8 cellular contexts compared by ENCODE assay signal in genomic region chr19:38650180-38650775, GRCh38. TPM values are rescaled to one million over a fixed set of nuclear protein-coding genes. Genes with fewer than 3 reads are reported as not detected.
A peak's percentile ranks its signal among the peaks of the same experiment; 100 is the strongest.
DNase-seq lines count a peak whose midpoint lies in the region; ATAC-seq and TF ChIP-seq lines count a peak whose summit lies in the region.

No MANE protein-coding gene starts in this region.

- in situ Hi-C loops in GM13977 (cut with MboI; ENCODE audit: low pct_unique_long_range_greater_than_20kb, low sequenced_read_pairs, unreplicated experiment): no loop called here

- peak overlapping the region; percentile 79 for H3K4me3 ChIP-seq in colonic mucosa

- H3K27ac ChIP-seq in colonic mucosa: peak overlapping the region; percentile 95

- peak overlapping the region; percentile 100 for H3K9ac ChIP-seq in colonic mucosa (ENCODE audit: low read depth in 2 of 2, low read length in 2 of 2)

- DNase-seq in CD14-positive monocyte (ENCODE audit: low spot score) (no peak), NCI-H2029 treated with DMSO at 0.1 percent for 48 hours (lab: John Stamatoyannopoulos, UW) (peak; percentile 37), colonic mucosa (peak; percentile 69), GM13977 (ENCODE audit: low spot score) (no peak), NCI-H510A (lab: John Stamatoyannopoulos, UW) (no peak), NCI-H748 (lab: John Stamatoyannopoulos, UW; ENCODE audit: unreplicated experiment) (no peak)
- peak in 1 of 10 donors; percentile 16 for DNase-seq in naive thymus-derived CD8-positive, alpha-beta T cell

- H3K36me3 ChIP-seq in colonic mucosa: no peaks in the 10 kb centered on the region

- H3K9me3 ChIP-seq in colonic mucosa: no peaks in the 10 kb centered on the region

- H3K4me1 Mint-ChIP-seq in CD14-positive monocyte: peaks cover 62% of the 10 kb centered on the region
- peaks cover 17 to 75% (median 39%) of the 10 kb centered on the region in 4 donors for H3K4me1 Mint-ChIP-seq in naive thymus-derived CD8-positive, alpha-beta T cell

- peak overlapping the region; percentile 92 to 98 (median 96) for H3K27ac Mint-ChIP-seq in CD14-positive monocyte
- peak overlapping the region in 3 of 10 donors; percentile 49 to 89 (median 69) for H3K27ac Mint-ChIP-seq in naive thymus-derived CD8-positive, alpha-beta T cell

- peak overlapping the region; percentile 99 for H3K4me3 Mint-ChIP-seq in CD14-positive monocyte
- H3K4me3 Mint-ChIP-seq in naive thymus-derived CD8-positive, alpha-beta T cell: peak overlapping the region in 8 of 10 donors; percentile 33 to 94 (median 53)

- peaks cover 9 to 14% of the 10 kb centered on the region in 2 donors for H3K36me3 Mint-ChIP-seq in CD14-positive monocyte
- H3K36me3 Mint-ChIP-seq in naive thymus-derived CD8-positive, alpha-beta T cell: peaks cover 6 to 9% (median 8%) of the 10 kb centered on the region in 3 donors

- H3K27me3 Mint-ChIP-seq in CD14-positive monocyte (ENCODE audit: low read depth in 3 of 3): no peaks in the 10 kb centered on the region
- H3K27me3 Mint-ChIP-seq in naive thymus-derived CD8-positive, alpha-beta T cell: peaks cover 20 to 73% (median 45%) of the 10 kb centered on the region in 5 donors

- H3K9me3 Mint-ChIP-seq in CD14-positive monocyte: peaks cover 0 to 2% (median 0%) of the 10 kb centered on the region in 7 donors
- no peaks in the 10 kb centered on the region for H3K9me3 Mint-ChIP-seq in naive thymus-derived CD8-positive, alpha-beta T cell

- H3K27me3 ChIP-seq in colonic mucosa: no peaks in the 10 kb centered on the region

- peaks cover 13% of the 10 kb centered on the region for H3K4me1 ChIP-seq in colonic mucosa

- ATAC-seq in naive thymus-derived CD8-positive, alpha-beta T cell: no peak
- no peak for ATAC-seq in HG02840 (IDR thresholded peaks at IDR 0.05; ENCODE audit: low FRiP score, unreplicated experiment)

- intact Hi-C loops in CD14-positive monocyte (cut with micrococcal nuclease) (no loop called here), colonic mucosa (cut with DNase I) (no loop called here)

- POLR2A ChIA-PET in naive thymus-derived CD8-positive, alpha-beta T cell (lab: Charles Lee): interaction anchor here (0.6 kb wide), 1 partner anchor 769 kb away, joined by 6 read pairs; no protein-coding TSS in a partner anchor

- TF ChIP-seq CTCF in CD14-positive monocyte (IDR thresholded peaks at IDR 0.05): no peak
- TF ChIP-seq CTCF in colonic mucosa (IDR thresholded peaks at IDR 0.05): no peak
- no peak for TF ChIP-seq CTCF in GM13977 (IDR thresholded peaks at IDR 0.05; ENCODE audit: extremely low read depth, insufficient read depth, missing control alignments)

RNA-seq across cellular contexts. Expression of gene ACTN4, which starts 2.8 kb away (rescaled TPM):
- polyA plus RNA-seq in CD14-positive monocyte: 10 to 100 TPM in 1 of 2 donors, 1 to 10 TPM in 1; 8.4 to 16.0 TPM
- 1,000 to 10,000 TPM; 1,019 to 1,060 TPM for total RNA-seq in colonic mucosa
- total RNA-seq in naive thymus-derived CD8-positive, alpha-beta T cell: 10 to 100 TPM; 52.9 to 57.6 TPM
- polyA plus RNA-seq in naive thymus-derived CD8-positive, alpha-beta T cell: 1 to 10 TPM; 3.2 to 8.5 (median 4.8) TPM

RNA-seq across cellular contexts. Expression of gene EIF3K, which starts 31.3 kb away (rescaled TPM):
- 100 to 1,000 TPM; 326 to 381 TPM for polyA plus RNA-seq in CD14-positive monocyte
- total RNA-seq in colonic mucosa: 100 to 1,000 TPM; 367 to 445 TPM
- 100 to 1,000 TPM; 335 to 346 TPM for total RNA-seq in naive thymus-derived CD8-positive, alpha-beta T cell
- 100 to 1,000 TPM; 400 to 435 (median 432) TPM for polyA plus RNA-seq in naive thymus-derived CD8-positive, alpha-beta T cell

RNA-seq across cellular contexts. Expression of gene MAP4K1, which starts 32.5 kb away (rescaled TPM):
- polyA plus RNA-seq in CD14-positive monocyte: 10 to 100 TPM; 19.8 to 22.4 TPM
- total RNA-seq in colonic mucosa: 1 to 10 TPM; 2.6 to 4.9 TPM
- 100 to 1,000 TPM; 221 to 228 TPM for total RNA-seq in naive thymus-derived CD8-positive, alpha-beta T cell
- polyA plus RNA-seq in naive thymus-derived CD8-positive, alpha-beta T cell: 100 to 1,000 TPM in 2 of 3 donors, 10 to 100 TPM in 1; 85.0 to 113 (median 113) TPM

Comparison
In these comparisons a context has a peak if more than half of its experiments do, and no peak if none do; other contexts are left out.
1. DNase-seq: peak in NCI-H2029 treated with DMSO at 0.1 percent for 48 hours (single experiment) and colonic mucosa (single experiment); none in CD14-positive monocyte (single experiment), GM13977 (single experiment), NCI-H510A (single experiment) and NCI-H748 (single experiment).
2. RNA of gene ACTN4, which starts 2.8 kb away (total RNA-seq): 1,019 to 1,060 TPM in colonic mucosa; 52.9 to 57.6 TPM in naive thymus-derived CD8-positive, alpha-beta T cell; every median in the first group is over 10 times any median in the second.
3. RNA of gene MAP4K1, which starts 32.5 kb away (total RNA-seq): 221 to 228 TPM in naive thymus-derived CD8-positive, alpha-beta T cell; 2.6 to 4.9 TPM in colonic mucosa; every median in the first group is over 10 times any median in the second.